In the genomic region with DNA sequence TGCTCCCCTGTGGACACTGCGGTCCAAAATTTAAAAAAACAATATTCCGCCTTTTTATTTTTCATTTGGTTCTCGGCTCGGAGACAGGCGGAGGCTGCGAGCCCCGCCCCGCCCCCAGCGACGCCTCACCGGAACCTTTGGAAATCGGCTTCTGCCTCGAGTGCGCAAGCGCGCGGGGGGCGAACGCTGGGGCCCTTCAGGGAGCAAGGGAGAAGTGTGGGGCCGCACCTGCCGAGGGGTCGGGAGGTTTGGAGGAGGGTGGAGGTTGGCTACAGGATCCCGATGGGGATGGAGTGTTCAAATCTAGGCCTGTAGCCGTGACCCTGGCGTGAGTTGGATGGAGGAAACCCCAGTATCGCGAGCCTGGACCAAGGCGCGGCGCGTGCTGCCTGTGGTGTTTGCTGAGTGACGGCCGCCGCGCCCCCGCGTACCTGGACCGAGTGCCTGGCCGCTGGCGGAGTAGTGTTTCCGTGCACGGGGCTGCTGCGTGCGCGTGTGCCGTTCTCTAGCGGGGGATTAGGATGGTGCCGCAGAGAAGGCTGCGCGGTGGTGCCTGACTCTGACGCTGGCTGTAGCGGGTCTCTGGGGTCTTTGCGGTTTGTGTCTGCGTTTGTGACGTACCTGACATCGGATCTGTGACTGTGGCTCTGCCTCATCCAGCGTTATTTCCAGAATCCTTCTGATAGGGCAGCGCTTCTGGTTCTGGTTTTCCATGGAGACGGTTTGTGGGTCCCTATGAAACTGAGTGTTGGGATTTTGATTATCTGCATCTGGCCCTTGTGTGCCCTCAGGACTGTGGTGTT, we compare ENCODE assay signal across 8 cellular contexts. TPM values are rescaled to one million over a fixed set of nuclear protein-coding genes. Genes with fewer than 3 reads are reported as not detected.
DNase-seq lines count a peak whose midpoint lies in the region; ATAC-seq and TF ChIP-seq lines count a peak whose summit lies in the region.

No MANE protein-coding gene starts in this region.

- H3K27ac Mint-ChIP-seq in memory B cell: peak overlapping the region; percentile 97

- peaks cover 22% of the 10 kb centered on the region for H3K4me1 Mint-ChIP-seq in memory B cell

- no peaks in the 10 kb centered on the region for H3K9me3 Mint-ChIP-seq in memory B cell

- H3K9me3 ChIP-seq in A673 (ENCODE audit: low read depth, low read length, poor library complexity, severe bottlenecking): peaks cover 9% of the 10 kb centered on the region

- no peak for TF ChIP-seq CTCF in A673 (conservative IDR thresholded peaks at IDR 0.05; ENCODE audit: low read depth, low read length)

- no peaks in the 10 kb centered on the region for H3K27me3 Mint-ChIP-seq in memory B cell

- intact Hi-C loops in A673 (cut with micrococcal nuclease; ENCODE audit: unreplicated experiment): no loop called here

- H3K4me3 Mint-ChIP-seq in memory B cell: peak overlapping the region; percentile 99

- peak overlapping the region; percentile 80 for H3K27ac ChIP-seq in A673 (ENCODE audit: low read depth, low read length, poor library complexity, severe bottlenecking)

- peak overlapping the region; percentile 78 for H3K4me3 ChIP-seq in A673 (ENCODE audit: low read depth, low read length, poor library complexity, severe bottlenecking)

- BruUV-seq in A673 (replicated peaks; lab: Mats Ljungman, UMichigan): TSS peak; percentile 51

- peaks cover 4% of the 10 kb centered on the region for H3K36me3 Mint-ChIP-seq in memory B cell

- no peaks in the 10 kb centered on the region for H3K27me3 ChIP-seq in A673 (replicated peaks; ENCODE audit: insufficient read depth, low read depth, low read length, poor library complexity)

- POLR2A ChIA-PET in A673 (lab: Charles Lee; ENCODE audit: low non-redundant PET): no interaction called here

- ATAC-seq in GM18867 (IDR thresholded peaks at IDR 0.05; ENCODE audit: unreplicated experiment): peak; percentile 65
- peak; percentile 47 for ATAC-seq in HG03095 (IDR thresholded peaks at IDR 0.05; ENCODE audit: unreplicated experiment)
- peak; percentile 82 for ATAC-seq in memory B cell (ENCODE audit: low read depth)

- peak; percentile 89 for DNase-seq in A673 (ENCODE audit: low spot score)
- DNase-seq in NCI-H460 (ENCODE audit: extremely low read depth, low read depth): peak; percentile 50
- DNase-seq in activated CD8-positive, alpha-beta memory T cell treated with anti-CD3 and anti-CD28 coated beads for 1 hour (ENCODE audit: extremely low read depth in 1 of 2, low read depth in 1 of 2): peak; percentile 51 to 78
- DNase-seq in effector CD8-positive, alpha-beta T cell (lab: John Stamatoyannopoulos, UW): peak; percentile 77
- DNase-seq in memory B cell (ENCODE audit: low spot score in 2 of 2): peak; percentile 70 to 72
- peak; percentile 70 for DNase-seq in stimulated activated CD8-positive, alpha-beta memory T cell treated with anti-CD3 and anti-CD28 coated beads, Interleukin-12 subunit alpha, Interleukin-12 subunit beta, amount 100 ng/mL, for 1 hour (ENCODE audit: low read depth)

- no peaks in the 10 kb centered on the region for H3K36me3 ChIP-seq in A673 (ENCODE audit: insufficient read depth, low read length, poor library complexity, severe bottlenecking)

- CTCF ChIA-PET in A673 (lab: Charles Lee): no interaction called here

- peaks cover 6% of the 10 kb centered on the region for H3K4me1 ChIP-seq in A673 (ENCODE audit: insufficient read depth, low read length, poor library complexity, severe bottlenecking)

RNA-seq across cellular contexts. Expression of a gene that starts 0.6 kb away (rescaled TPM):
- 15.2 and 17.5 TPM in 2 replicates for total RNA-seq in A673 (2021)
- 7.7 and 14.1 TPM in 2 replicates for total RNA-seq in NCI-H460 (2014; rRNA removed; shearing (Covaris generic))
- 5.5 and 7.9 TPM in 2 replicates for polyA plus RNA-seq in NCI-H460 (2014; cell fraction: nucleus; rRNA removed)

Comparison
In these comparisons a context has a peak if more than half of its experiments do, and no peak if none do; other contexts are left out.
1. Peak in every context shown above with its lines: DNase-seq, ATAC-seq, H3K4me3 ChIP-seq and H3K27ac ChIP-seq.